8 cellular contexts compared by ENCODE assay signal in the genomic region with DNA sequence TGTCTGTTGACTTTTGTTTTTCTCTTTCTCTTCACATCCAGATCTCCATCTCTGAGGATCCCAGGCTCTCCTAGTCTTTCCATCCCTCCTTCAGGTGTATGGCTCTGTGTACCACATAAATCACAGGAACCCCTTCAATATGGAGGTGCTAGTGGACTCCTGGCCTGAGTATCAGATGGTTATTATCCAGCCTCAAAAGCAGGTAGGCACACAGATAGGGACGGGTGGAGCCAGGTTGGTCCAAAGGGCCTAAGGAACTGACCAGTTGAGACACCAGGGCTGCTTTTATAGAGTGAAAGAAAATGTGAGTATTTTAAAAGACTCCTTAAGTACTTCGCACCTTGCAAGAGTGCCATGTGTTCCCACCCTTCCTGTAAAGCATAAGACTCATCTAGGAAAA. TPM values are rescaled to one million over a fixed set of nuclear protein-coding genes. Genes with fewer than 3 reads are reported as not detected.
"Had no signal": no experiment of that assay in that cellular context is flagged by ENCODE, and none has a peak within 500 bp of the region (broad histone marks: within the 10 kb centered on the region; RNA-seq: fewer than 3 reads in every experiment).

No MANE protein-coding gene starts in this region.

- H3K4me2 ChIP-seq: GM23338 had no signal

- H3K27ac ChIP-seq: GM23248 had no signal

- H3K9me3 ChIP-seq: HAP-1 had no signal

- H3K27ac Mint-ChIP-seq: GM23338, H9, HFFc6 had no signal

- H3K4me1 ChIP-seq: HAP-1 had no signal

- H3K9me3 Mint-ChIP-seq: HFFc6 had no signal

- H3K4me1 Mint-ChIP-seq: GM23338, H9 had no signal

- H3K36me3 ChIP-seq: HAP-1 had no signal

- H3K9ac ChIP-seq: GM23248 had no signal

- H2AFZ ChIP-seq: GM23248, GM23338 had no signal

- H3K4me3 ChIP-seq: GM23248, GM23338, HAP-1 had no signal

- DNase-seq: GM23248, GOT3, H7, H9, HCEC 1CT, HFFc6 had no signal

- H3K4me3 Mint-ChIP-seq: GM23338, H9, HFFc6 had no signal

RNA-seq across cellular contexts. Expression of a gene that starts 39.9 kb away (rescaled TPM):
- total RNA-seq: GM23248 had no signal
